ENCODE assay signal across 20 cellular contexts in the genomic region with DNA sequence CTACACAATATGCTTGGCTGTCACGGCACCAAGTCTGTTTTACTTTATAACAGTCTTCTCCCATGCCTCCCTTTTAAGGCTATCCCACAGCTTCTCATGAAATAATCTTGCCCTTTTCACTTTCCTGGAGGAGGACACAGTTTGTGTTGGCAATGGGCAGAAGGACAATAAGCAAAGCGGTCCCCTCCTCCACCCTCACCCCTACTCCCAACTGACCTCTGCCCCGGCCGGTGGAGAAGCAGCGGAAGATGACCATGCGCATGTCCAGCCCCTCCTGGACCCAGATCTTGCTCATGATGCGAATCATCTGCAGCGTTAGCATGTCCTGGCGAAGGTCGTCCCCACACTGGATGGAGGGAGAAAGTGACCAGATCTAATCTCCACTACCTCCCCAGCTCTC. TPM values are rescaled to one million over a fixed set of nuclear protein-coding genes. Genes with fewer than 3 reads are reported as not detected.
DNase-seq lines count a peak whose midpoint lies in the region; ATAC-seq, FAIRE-seq and TF ChIP-seq lines count a peak whose summit lies in the region.
"Had no signal": no experiment of that assay in that cellular context is flagged by ENCODE, and none has a peak within 500 bp of the region (broad histone marks: within the 10 kb centered on the region; RNA-seq: fewer than 3 reads in every experiment).

No MANE protein-coding gene starts in this region.

- TF ChIP-seq EP300 in gastroesophageal sphincter (IDR thresholded peaks at IDR 0.05): no peak

- no peak overlapping the region for H2AFZ ChIP-seq in astrocyte (ENCODE audit: low read depth, low read length)

- no peak overlapping the region for H3K9ac ChIP-seq in astrocyte (ENCODE audit: low read length)

- no peak overlapping the region for H3K27ac Mint-ChIP-seq in astrocyte (ENCODE audit: unreplicated experiment)

- TF ChIP-seq CTCF in astrocyte (IDR thresholded peaks at IDR 0.05; ENCODE audit: insufficient read depth, low read depth, low read length): no peak
- TF ChIP-seq CTCF in gastroesophageal sphincter (IDR thresholded peaks at IDR 0.05): no peak
- TF ChIP-seq CTCF in prostate gland (IDR thresholded peaks at IDR 0.05): no peak
- TF ChIP-seq CTCF in pancreas (IDR thresholded peaks at IDR 0.05): no peak

- no peak for ATAC-seq in gastroesophageal sphincter
- no peak for ATAC-seq in pancreas
- no peak for ATAC-seq in HG03175 (IDR thresholded peaks at IDR 0.05; ENCODE audit: unreplicated experiment)
- ATAC-seq: effector memory CD8-positive, alpha-beta T cell; stimulated activated naive CD8-positive, alpha-beta T cell treated with anti-CD3 and anti-CD28 coated beads, Interleukin-15, Interleukin-2, amounts not matched to agents 100 U/mL and 50 U/mL, for 24 hours had no signal

- H4K20me1 ChIP-seq in astrocyte (ENCODE audit: insufficient read depth, low read length): no peaks in the 10 kb centered on the region

- no peaks in the 10 kb centered on the region for H3K9me3 Mint-ChIP-seq in astrocyte (ENCODE audit: unreplicated experiment)
- H3K9me3 Mint-ChIP-seq: CD8-positive, alpha-beta memory T cell; effector memory CD8-positive, alpha-beta T cell had no signal

- H3K9me3 ChIP-seq in astrocyte (ENCODE audit: insufficient read depth, low read depth, low read length) (no peaks in the 10 kb centered on the region), gastroesophageal sphincter (no peaks in the 10 kb centered on the region), prostate gland (no peaks in the 10 kb centered on the region), thymus (ENCODE audit: control insufficient read depth) (no peaks in the 10 kb centered on the region), pancreas (no peaks in the 10 kb centered on the region)
- H3K9me3 ChIP-seq: HAP-1, SJSA1 had no signal

- no peaks in the 10 kb centered on the region for H3K79me2 ChIP-seq in astrocyte (ENCODE audit: insufficient read depth, low read length)

- no peak for DNase-seq in astrocyte (ENCODE audit: low read depth)
- DNase-seq in prostate gland (ENCODE audit: low spot score): no peak
- DNase-seq in pancreas: no peak
- no peak for DNase-seq in germinal center (ENCODE audit: low spot score)
- DNase-seq: activated CD4-positive, alpha-beta T cell treated with anti-CD3 and anti-CD28 coated beads, Interleukin-2, amount 50 U/mL, for 4 hours; activated naive CD4-positive, alpha-beta T cell treated with Interleukin-2 at 50 U/mL for 16 hours; CD8-positive, alpha-beta memory T cell; DMS79; effector memory CD8-positive, alpha-beta T cell; NCI-H146; NCI-H748 treated with DMSO at 0.1 percent for 48 hours; nucleus accumbens; stimulated activated CD4-positive, alpha-beta T cell treated with anti-CD3 and anti-CD28 coated beads, Interleukin-1b, Interleukin-23, amount 100 ng/mL, for 48 hours; stimulated activated naive CD8-positive, alpha-beta T cell treated with anti-CD3 and anti-CD28 coated beads, Interleukin-15, Interleukin-2, amounts not matched to agents 100 U/mL and 50 U/mL, for 24 hours; T-helper 2 cell had no signal

- H3K4me1 ChIP-seq in astrocyte (ENCODE audit: insufficient read depth, low read length): peaks cover 15% of the 10 kb centered on the region
- peaks cover 0 to 57% (median 7%) of the 10 kb centered on the region in 3 donors for H3K4me1 ChIP-seq in gastroesophageal sphincter
- peaks cover 13% of the 10 kb centered on the region for H3K4me1 ChIP-seq in prostate gland (replicated peaks)
- no peaks in the 10 kb centered on the region for H3K4me1 ChIP-seq in thymus (ENCODE audit: control insufficient read depth, insufficient read depth, low read length)
- H3K4me1 ChIP-seq in pancreas: no peaks in the 10 kb centered on the region
- H3K4me1 ChIP-seq: HAP-1, SJSA1 had no signal

- 31 to 66% methylated on average over 1 to 8 of the region's 10 CpGs for WGBS in gastroesophageal sphincter (ENCODE audit: low coverage in 1 of 2), 2 donors
- WGBS in prostate gland: 63% methylated on average over 10 of the region's 10 CpGs
- 88% methylated on average over 10 of the region's 10 CpGs for WGBS in thymus
- WGBS in pancreas, 2 donors: 81 to 86% methylated on average over 10 of the region's 10 CpGs

- H3K4me1 Mint-ChIP-seq in astrocyte (ENCODE audit: low read depth, unreplicated experiment): peaks cover 23% of the 10 kb centered on the region
- H3K4me1 Mint-ChIP-seq: CD8-positive, alpha-beta memory T cell had no signal

- H3K4me2 ChIP-seq in astrocyte (ENCODE audit: low read length): no peak overlapping the region

- no peak for TF ChIP-seq POLR2A in gastroesophageal sphincter (IDR thresholded peaks at IDR 0.05)
- TF ChIP-seq POLR2A in prostate gland (IDR thresholded peaks at IDR 0.05): no peak

- H3K4me3 ChIP-seq in astrocyte (ENCODE audit: insufficient read depth, low read depth, low read length): no peak overlapping the region
- H3K4me3 ChIP-seq in gastroesophageal sphincter: no peak overlapping the region
- no peak overlapping the region for H3K4me3 ChIP-seq in prostate gland
- H3K4me3 ChIP-seq in thymus (ENCODE audit: low read length): no peak overlapping the region
- H3K4me3 ChIP-seq in pancreas: no peak overlapping the region
- H3K4me3 ChIP-seq: HAP-1, SJSA1 had no signal

- H3K27me3 ChIP-seq in astrocyte (ENCODE audit: insufficient read depth, low read length): peaks cover 2% of the 10 kb centered on the region
- H3K27me3 ChIP-seq in gastroesophageal sphincter: no peaks in the 10 kb centered on the region
- H3K27me3 ChIP-seq in prostate gland (replicated peaks; ENCODE audit: insufficient read depth): no peaks in the 10 kb centered on the region
- no peaks in the 10 kb centered on the region for H3K27me3 ChIP-seq in thymus (ENCODE audit: control insufficient read depth, insufficient read depth)
- no peaks in the 10 kb centered on the region for H3K27me3 ChIP-seq in pancreas

- peak overlapping the region; percentile 54 for H3K4me3 Mint-ChIP-seq in astrocyte (ENCODE audit: unreplicated experiment)
- H3K4me3 Mint-ChIP-seq: CD8-positive, alpha-beta memory T cell; effector memory CD8-positive, alpha-beta T cell had no signal

- no peaks in the 10 kb centered on the region for H3K36me3 ChIP-seq in astrocyte (ENCODE audit: insufficient read depth, low read length)
- H3K36me3 ChIP-seq in gastroesophageal sphincter: peaks cover 0 to 73% of the 10 kb centered on the region in 2 donors
- no peaks in the 10 kb centered on the region for H3K36me3 ChIP-seq in prostate gland
- peaks cover 78% of the 10 kb centered on the region for H3K36me3 ChIP-seq in thymus (ENCODE audit: control insufficient read depth, insufficient read depth)
- H3K36me3 ChIP-seq in pancreas: peaks cover 0 to 42% (median 3%) of the 10 kb centered on the region in 3 donors
- H3K36me3 ChIP-seq: SJSA1 had no signal

- FAIRE-seq in astrocyte (lab: Jason Lieb, UNC): no peak
- no peak for FAIRE-seq in pancreas (lab: Jason Lieb, UNC)

- peaks cover 40% of the 10 kb centered on the region for H3K36me3 Mint-ChIP-seq in astrocyte (ENCODE audit: low read depth, unreplicated experiment)

- no peak overlapping the region for H3K27ac ChIP-seq in astrocyte (ENCODE audit: low read depth, low read length)
- H3K27ac ChIP-seq in gastroesophageal sphincter: peak overlapping the region in 3 of 4 donors; percentile 71 to 78 (median 71)
- peak overlapping the region; percentile 57 to 82 for H3K27ac ChIP-seq in prostate gland
- H3K27ac ChIP-seq in thymus (ENCODE audit: low read depth): peak overlapping the region; percentile 36
- H3K27ac ChIP-seq in pancreas: no peak overlapping the region
- H3K27ac ChIP-seq: SJSA1 had no signal

- peaks cover 19% of the 10 kb centered on the region for H3K27me3 Mint-ChIP-seq in astrocyte (ENCODE audit: low read depth, unreplicated experiment)
- H3K27me3 Mint-ChIP-seq: CD8-positive, alpha-beta memory T cell; effector memory CD8-positive, alpha-beta T cell had no signal

- intact Hi-C loops in prostate gland (cut with DNase I): no loop called here
- intact Hi-C loops in pancreas (cut with DNase I): loop anchor here in 2 of 3 donors (5.0 to 10.0 kb wide), 2 partner anchors 55 to 62 kb away; a partner anchor contains a TSS

RNA-seq across cellular contexts. Expression of a gene that starts 28.4 kb away (rescaled TPM):
- total RNA-seq in astrocyte (38.8 and 40.0 TPM in 2 replicates), gastroesophageal sphincter (10 to 100 TPM; 44.4 to 53.2 (median 50.9) TPM), prostate gland (10 to 100 TPM; 43.5 to 45.0 TPM), pancreas (10 to 100 TPM; 16.4 to 47.9 (median 23.4) TPM)
- polyA plus RNA-seq in thymus (26.2 TPM), pancreas (10 to 100 TPM in 1 of 2 donors, 1 to 10 TPM in 1; 7.8 to 11.8 TPM)

RNA-seq across cellular contexts. Expression of a gene that starts 54.6 kb away (rescaled TPM):
- total RNA-seq in astrocyte (17.9 and 19.3 TPM in 2 replicates), gastroesophageal sphincter (10 to 100 TPM in 3 of 4 donors, 1 to 10 TPM in 1; 7.9 to 18.2 (median 16.1) TPM), prostate gland (10 to 100 TPM; 20.9 to 24.1 TPM), pancreas (10 to 100 TPM in 3 of 6 donors, 1 to 10 TPM in 3; 8.7 to 17.5 (median 9.7) TPM)
- polyA plus RNA-seq in thymus (12.6 TPM), pancreas (10 to 100 TPM in 1 of 2 donors, 1 to 10 TPM in 1; 5.4 to 13.1 TPM)

Comparison
In these comparisons a context has a peak if more than half of its experiments do, and no peak if none do; other contexts are left out.
1. H3K27ac ChIP-seq: peak in gastroesophageal sphincter (3 of 4), prostate gland (2 of 2) and thymus (single experiment); none in astrocyte (single experiment) and pancreas (0 of 4).